In the genomic region with DNA sequence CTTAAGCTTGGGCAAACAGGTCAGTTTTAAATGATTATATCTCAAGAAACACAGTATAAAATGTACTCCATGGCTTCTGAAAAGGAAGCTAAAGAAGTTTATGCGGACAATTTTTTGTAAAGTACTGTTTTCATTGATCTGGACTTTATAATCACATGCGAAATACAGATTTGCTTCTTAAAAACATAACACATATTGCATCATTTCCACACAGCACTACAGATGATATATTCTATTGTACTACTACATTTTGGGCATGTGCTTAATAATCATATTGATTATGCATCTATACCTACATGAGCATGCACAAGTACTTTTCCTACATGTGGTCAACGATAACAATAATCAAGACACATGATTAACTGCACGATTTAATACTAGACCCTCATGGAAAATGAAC, we compare ENCODE assay signal across 3 cellular contexts.
TF ChIP-seq lines count a peak whose summit lies in the region.

No MANE protein-coding gene starts in this region.

TF ChIP-seq in HepG2, 621 proteins besides CTCF, POLR2A, EP300 and RAD21:
- TF ChIP-seq MNT (IDR thresholded peaks at IDR 0.05) (peak; percentile 8; the same call in 1 of the 2 replicates), ZNF724P (CRISPR knock-in tag; IDR thresholded peaks at IDR 0.05; ENCODE audit: borderline replicate concordance) (no peak), STAG1 (CRISPR knock-in tag; IDR thresholded peaks at IDR 0.05) (no peak), ZNF367 (CRISPR knock-in tag; IDR thresholded peaks at IDR 0.05; ENCODE audit: borderline replicate concordance) (no peak), CEBPB (IDR thresholded peaks at IDR 0.05; ENCODE audit: borderline replicate concordance, low read depth, low read length) (peak; percentile 50; the same call in 1 of the 2 replicates), ATF7 (IDR thresholded peaks at IDR 0.05) (peak; percentile 46; the same call in 1 of the 2 replicates), ATF7 (CRISPR knock-in tag; IDR thresholded peaks at IDR 0.05) (no peak)

TF ChIP-seq in HEK293, 187 proteins besides CTCF, POLR2A, EP300 and RAD21:
- TF ChIP-seq ZNF148 (tag by site-specific recombination; IDR thresholded peaks at IDR 0.05; ENCODE audit: borderline replicate concordance) (no peak), ZIC2 (tag by site-specific recombination; IDR thresholded peaks at IDR 0.05) (no peak), ZNF571 (tag by site-specific recombination; IDR thresholded peaks at IDR 0.05) (no peak), ZNF664 (tag by site-specific recombination; IDR thresholded peaks at IDR 0.05) (peak; percentile 74), IKZF3 (tag by site-specific recombination; IDR thresholded peaks at IDR 0.05) (no peak)

TF ChIP-seq in K562, 482 proteins besides CTCF, POLR2A, EP300 and RAD21:
- TF ChIP-seq ATF3 (IDR thresholded peaks at IDR 0.05) = peak; percentile 54; the same call in 1 of the 2 replicates
- TF ChIP-seq ATF3 (CRISPR knock-in tag; conservative IDR thresholded peaks at IDR 0.05) = no peak
- no peak for TF ChIP-seq NCOA6 (IDR thresholded peaks at IDR 0.05)
- no peak for TF ChIP-seq CAMTA2 (CRISPR knock-in tag; conservative IDR thresholded peaks at IDR 0.05)
- no peak for TF ChIP-seq NBN (IDR thresholded peaks at IDR 0.05; ENCODE audit: low read depth)
- TF ChIP-seq CEBPG (CRISPR knock-in tag; IDR thresholded peaks at IDR 0.05) = no peak
- TF ChIP-seq CEBPG (tag; conservative IDR thresholded peaks at IDR 0.05 in 1 of 2, IDR thresholded peaks at IDR 0.05 in 1 of 2) = peak; percentile 38 to 55; a peak in 1 of 4 replicates
- TF ChIP-seq CEBPB (tag; IDR thresholded peaks at IDR 0.05) = peak; percentile 32; the same call in 1 of the 2 replicates
- 0 out of 6 replicates have a peak, but pooled peaks of 1 of the 3 experiments have one; percentile 16 for TF ChIP-seq ZBTB11 (CRISPR knock-in tag; IDR thresholded peaks at IDR 0.05)
- no peak for TF ChIP-seq HDAC2 (IDR thresholded peaks at IDR 0.05)
- no peak for TF ChIP-seq ZBTB34 (CRISPR knock-in tag; IDR thresholded peaks at IDR 0.05)
- TF ChIP-seq ARHGAP35 (IDR thresholded peaks at IDR 0.05; ENCODE audit: partially characterized antibody) = no peak
